8 cellular contexts compared by ENCODE assay signal in genomic region chr22:49632199-49633009, GRCh38.
DNase-seq lines count a peak whose midpoint lies in the region; ATAC-seq, FAIRE-seq and TF ChIP-seq lines count a peak whose summit lies in the region.

No MANE protein-coding gene starts in this region.

- intact Hi-C loops in Right ventricle myocardium superior (cut with DNase I) (loop anchor here (5.0 kb wide), 1 partner anchor 1055 kb away; no protein-coding TSS in a partner anchor), pancreas (cut with DNase I) (no loop called here)
- intact Hi-C loops in activated T-helper 2 cell treated with anti-CD3 and anti-CD28 coated beads, Interferon-gamma antibody, Interleukin-2, Interleukin-4, amounts not matched to agents 10 μg/mL and 5 μg/mL and 100 μg/mL, durations not matched to agents 14 hours and 24 hours and 36 hours (cut with micrococcal nuclease) = no loop called here

- 9 to 11% methylated on average over 51 of the region's 51 CpGs for WGBS in pancreas, 2 donors

- H3K4me1 Mint-ChIP-seq in activated T-helper 2 cell treated with anti-CD3 and anti-CD28 coated beads, Interferon-gamma antibody, Interleukin-2, Interleukin-4, amounts not matched to agents 10 μg/mL and 5 μg/mL and 100 μg/mL, durations not matched to agents 14 hours and 24 hours and 36 hours (ENCODE audit: low read depth) = no peaks in the 10 kb centered on the region

- peak; percentile 51 for DNase-seq in Caki2 (ENCODE audit: low read depth)
- no peak for DNase-seq in LNCaP clone FGC (ENCODE audit: low read depth)
- DNase-seq in WERI-Rb-1 = peak; percentile 80
- peak; percentile 68 for DNase-seq in Right ventricle myocardium superior
- DNase-seq in pancreas = peak; percentile 35 to 88 (median 69)
- no peak for DNase-seq in activated T-helper 2 cell treated with anti-CD3 and anti-CD28 coated beads, Interferon-gamma antibody, Interleukin-2, Interleukin-4, amounts not matched to agents 10 μg/mL and 5 μg/mL and 100 μg/mL, durations not matched to agents 14 hours and 24 hours and 36 hours (ENCODE audit: low spot score)
- DNase-seq in H54 (ENCODE audit: insufficient read length, low spot score) = no peak

- H3K27me3 Mint-ChIP-seq in activated T-helper 2 cell treated with anti-CD3 and anti-CD28 coated beads, Interferon-gamma antibody, Interleukin-2, Interleukin-4, amounts not matched to agents 10 μg/mL and 5 μg/mL and 100 μg/mL, durations not matched to agents 14 hours and 24 hours and 36 hours (ENCODE audit: low read depth) = no peaks in the 10 kb centered on the region

- no peaks in the 10 kb centered on the region for H3K9me3 Mint-ChIP-seq in activated T-helper 2 cell treated with anti-CD3 and anti-CD28 coated beads, Interferon-gamma antibody, Interleukin-2, Interleukin-4, amounts not matched to agents 10 μg/mL and 5 μg/mL and 100 μg/mL, durations not matched to agents 14 hours and 24 hours and 36 hours

- no peak overlapping the region for H3K27ac Mint-ChIP-seq in activated T-helper 2 cell treated with anti-CD3 and anti-CD28 coated beads, Interferon-gamma antibody, Interleukin-2, Interleukin-4, amounts not matched to agents 10 μg/mL and 5 μg/mL and 100 μg/mL, durations not matched to agents 14 hours and 24 hours and 36 hours

- no peak for TF ChIP-seq POLR2A in H54 (IDR thresholded peaks at IDR 0.05; ENCODE audit: low read depth, low read length)

- H3K27me3 ChIP-seq in WERI-Rb-1 (ENCODE audit: insufficient read depth, low read depth, severe bottlenecking) = no peaks in the 10 kb centered on the region
- no peaks in the 10 kb centered on the region for H3K27me3 ChIP-seq in pancreas

- H3K36me3 ChIP-seq in WERI-Rb-1 (no peaks in the 10 kb centered on the region), pancreas (no peaks in the 10 kb centered on the region)

- peak; percentile 89 for ATAC-seq in Right ventricle myocardium superior (ENCODE audit: poor library complexity)
- ATAC-seq in pancreas = peak; percentile 83 to 95 (median 90)
- ATAC-seq in GM19455 (IDR thresholded peaks at IDR 0.05; ENCODE audit: unreplicated experiment) = no peak

- no peak overlapping the region for H3K4me3 Mint-ChIP-seq in activated T-helper 2 cell treated with anti-CD3 and anti-CD28 coated beads, Interferon-gamma antibody, Interleukin-2, Interleukin-4, amounts not matched to agents 10 μg/mL and 5 μg/mL and 100 μg/mL, durations not matched to agents 14 hours and 24 hours and 36 hours (ENCODE audit: low read depth)

- TF ChIP-seq CTCF in LNCaP clone FGC (IDR thresholded peaks at IDR 0.05; ENCODE audit: control insufficient read depth, extremely low read depth, insufficient read depth) = peak; percentile 89
- TF ChIP-seq CTCF in WERI-Rb-1 (IDR thresholded peaks at IDR 0.05; ENCODE audit: low read depth, low read length) = peak; percentile 87
- peak; percentile 25 to 68 (median 65) for TF ChIP-seq CTCF in pancreas (IDR thresholded peaks at IDR 0.05)

- no peaks in the 10 kb centered on the region for H3K36me3 Mint-ChIP-seq in activated T-helper 2 cell treated with anti-CD3 and anti-CD28 coated beads, Interferon-gamma antibody, Interleukin-2, Interleukin-4, amounts not matched to agents 10 μg/mL and 5 μg/mL and 100 μg/mL, durations not matched to agents 14 hours and 24 hours and 36 hours (ENCODE audit: low read depth)

- no peaks in the 10 kb centered on the region for H3K4me1 ChIP-seq in pancreas

- H3K27ac ChIP-seq in WERI-Rb-1 (peak overlapping the region; percentile 75), pancreas (no peak overlapping the region)

- no peaks in the 10 kb centered on the region for H3K9me3 ChIP-seq in WERI-Rb-1 (ENCODE audit: severe bottlenecking)
- no peaks in the 10 kb centered on the region for H3K9me3 ChIP-seq in pancreas

- in situ Hi-C loops in Caki2 (cut with HindIII; ENCODE audit: low pct_unique_long_range_greater_than_20kb, low sequenced_read_pairs) = no loop called here

- H3K4me3 ChIP-seq in LNCaP clone FGC (ENCODE audit: low read depth, low read length) (peak overlapping the region; percentile 21), WERI-Rb-1 (ENCODE audit: low read depth, low read length) (peak overlapping the region; percentile 40), pancreas (peak overlapping the region in 2 of 4 donors; percentile 19 to 36)

- FAIRE-seq in pancreas (lab: Jason Lieb, UNC) (no peak), H54 (lab: Jason Lieb, UNC) (no peak)

Comparison
In these comparisons a context has a peak if more than half of its experiments do, and no peak if none do; other contexts are left out.
1. DNase-seq: peak in Caki2 (single experiment), WERI-Rb-1 (single experiment), Right ventricle myocardium superior (single experiment) and pancreas (6 of 6); none in LNCaP clone FGC (single experiment), activated T-helper 2 cell treated with anti-CD3 and anti-CD28 coated beads, Interferon-gamma antibody, Interleukin-2, Interleukin-4, amounts not matched to agents 10 μg/mL and 5 μg/mL and 100 μg/mL, durations not matched to agents 14 hours and 24 hours and 36 hours (single experiment) and H54 (single experiment).
2. Peak in every context shown above with its lines, with median percentiles within 50 percentile points of each other: CTCF ChIP-seq.